Comparison of ENCODE assay signal across 1 cellular context in genomic region chr2:64922482-64923384, GRCh38.
TF ChIP-seq lines count a peak whose summit lies in the region.

No MANE protein-coding gene starts in this region.

TF ChIP-seq in HepG2, 621 proteins besides CTCF, POLR2A, EP300 and RAD21 (continued from another document and continues in another):
- TF ChIP-seq ZUFSP (CRISPR knock-in tag; IDR thresholded peaks at IDR 0.05; ENCODE audit: borderline replicate concordance) (no peak), PATZ1 (CRISPR knock-in tag; IDR thresholded peaks at IDR 0.05) (peak; percentile 89), MIER2 (CRISPR knock-in tag; IDR thresholded peaks at IDR 0.05) (no peak; the same call in 1 of the 2 replicates), CENPBD1 (CRISPR knock-in tag; IDR thresholded peaks at IDR 0.05; ENCODE audit: borderline replicate concordance, low read depth) (no peak), NR3C1 (CRISPR knock-in tag; IDR thresholded peaks at IDR 0.05) (no peak), SOX5 (CRISPR knock-in tag; IDR thresholded peaks at IDR 0.05; ENCODE audit: borderline replicate concordance) (peak; percentile 46; the same call in 1 of the 2 replicates), ZNF503 (CRISPR knock-in tag; IDR thresholded peaks at IDR 0.05) (peak; percentile 64), HIC2 (CRISPR knock-in tag; IDR thresholded peaks at IDR 0.05; ENCODE audit: low read depth) (no peak), BORCS8-MEF2B (CRISPR knock-in tag; IDR thresholded peaks at IDR 0.05) (no peak), TFDP2 (CRISPR knock-in tag; IDR thresholded peaks at IDR 0.05) (no peak), TRAFD1 (CRISPR knock-in tag; IDR thresholded peaks at IDR 0.05; ENCODE audit: borderline replicate concordance) (no peak), ATF2 (CRISPR knock-in tag; IDR thresholded peaks at IDR 0.05) (no peak; the same call in 1 of the 2 replicates), SMAD3 (CRISPR knock-in tag; IDR thresholded peaks at IDR 0.05) (peak; percentile 79; the same call in 1 of the 2 replicates), DZIP1 (CRISPR knock-in tag; IDR thresholded peaks at IDR 0.05) (no peak), ZFX (CRISPR knock-in tag; IDR thresholded peaks at IDR 0.05; ENCODE audit: low read depth) (peak; percentile 60), HOXA9 (CRISPR knock-in tag; IDR thresholded peaks at IDR 0.05; ENCODE audit: borderline replicate concordance) (peak; percentile 66; the same call in 1 of the 2 replicates), RARG (CRISPR knock-in tag; IDR thresholded peaks at IDR 0.05; ENCODE audit: low read depth) (no peak), CEBPG (CRISPR knock-in tag; IDR thresholded peaks at IDR 0.05) (peak; percentile 41; the same call in 1 of the 2 replicates), ZMAT3 (CRISPR knock-in tag; conservative IDR thresholded peaks at IDR 0.05) (no peak), SKI (IDR thresholded peaks at IDR 0.05; ENCODE audit: partially characterized antibody) (peak; percentile 35), NCOR1 (IDR thresholded peaks at IDR 0.05; ENCODE audit: borderline replicate concordance, low read length) (peak; percentile 87; the same call in 1 of the 2 replicates), SP5 (CRISPR knock-in tag; IDR thresholded peaks at IDR 0.05; ENCODE audit: borderline replicate concordance, low read depth) (peak; percentile 20; the same call in 1 of the 2 replicates), ZNF747 (CRISPR knock-in tag; IDR thresholded peaks at IDR 0.05; ENCODE audit: borderline replicate concordance) (0 out of 2 replicates have a peak, but pooled peaks have one; percentile 6), SAFB2 (CRISPR knock-in tag; IDR thresholded peaks at IDR 0.05; ENCODE audit: borderline replicate concordance, low read depth) (peak; percentile 42; the same call in 1 of the 2 replicates), ZNF33B (CRISPR knock-in tag; IDR thresholded peaks at IDR 0.05) (no peak), ZNF143 (CRISPR knock-in tag; IDR thresholded peaks at IDR 0.05) (no peak), NFATC3 (CRISPR knock-in tag; IDR thresholded peaks at IDR 0.05) (no peak), BRCA1 (CRISPR knock-in tag; IDR thresholded peaks at IDR 0.05) (no peak), AKAP8 (CRISPR knock-in tag; IDR thresholded peaks at IDR 0.05) (no peak), PHF5A (CRISPR knock-in tag; IDR thresholded peaks at IDR 0.05; ENCODE audit: low read depth, unreplicated experiment) (no peak), ZFY (CRISPR knock-in tag; IDR thresholded peaks at IDR 0.05) (peak; percentile 44; the same call in 1 of the 2 replicates), NCOA2 (CRISPR knock-in tag; IDR thresholded peaks at IDR 0.05) (peak; percentile 75), ZNF232 (CRISPR knock-in tag; IDR thresholded peaks at IDR 0.05; ENCODE audit: borderline replicate concordance) (0 out of 2 replicates have a peak, but pooled peaks have one; percentile 47), ZNF772 (CRISPR knock-in tag; IDR thresholded peaks at IDR 0.05) (no peak; the same call in 1 of the 2 replicates), STAT5B (CRISPR knock-in tag; IDR thresholded peaks at IDR 0.05) (no peak), MEIS2 (CRISPR knock-in tag; IDR thresholded peaks at IDR 0.05) (peak; percentile 20; the same call in 1 of the 2 replicates), PHF21A (CRISPR knock-in tag; IDR thresholded peaks at IDR 0.05) (peak; percentile 98), TARDBP (CRISPR knock-in tag; IDR thresholded peaks at IDR 0.05) (peak; percentile 52), PAXIP1 (CRISPR knock-in tag; conservative IDR thresholded peaks at IDR 0.05) (peak; percentile 88), ZNF704 (CRISPR knock-in tag; IDR thresholded peaks at IDR 0.05; ENCODE audit: borderline replicate concordance) (no peak; the same call in 1 of the 2 replicates), TAF15 (IDR thresholded peaks at IDR 0.05; ENCODE audit: low read depth, low read length, poor library complexity, severe bottlenecking) (no peak)
